In genomic region chr17:66829386-66829864, GRCh38 we compare ENCODE assay signal across 8 cellular contexts. TPM values are rescaled to one million over a fixed set of nuclear protein-coding genes. Genes with fewer than 3 reads are reported as not detected.
DNase-seq lines count a peak whose midpoint lies in the region; ATAC-seq, FAIRE-seq and TF ChIP-seq lines count a peak whose summit lies in the region.

No MANE protein-coding gene starts in this region.

- H3K9ac ChIP-seq in GM12878 (ENCODE audit: control insufficient read depth, insufficient read depth, low read length), result no peak overlapping the region

- no peaks in the 10 kb centered on the region; the same call in 2 of the 3 replicates for H3K9me3 ChIP-seq in GM12878 (replicated peaks; ENCODE audit: control insufficient read depth, insufficient read depth, low read length)
- H3K9me3 ChIP-seq in effector memory CD4-positive, alpha-beta T cell (ENCODE audit: control insufficient read depth, low read length), result no peaks in the 10 kb centered on the region

- H3K36me3 Mint-ChIP-seq in Calu3 (ENCODE audit: insufficient read depth, unreplicated experiment), result no peaks in the 10 kb centered on the region

- DNase-seq in Calu3, result peak; percentile 31
- peak; percentile 50 for DNase-seq in KBM-7
- no peak for DNase-seq in GM12878 (ENCODE audit: low read depth, low spot score)
- peak in 1 of 2 donors; percentile 40 for DNase-seq in left colon
- no peak for DNase-seq in NCI-H1694 treated with DMSO at 0.1 percent for 48 hours (lab: John Stamatoyannopoulos, UW)
- no peak for DNase-seq in effector memory CD4-positive, alpha-beta T cell
- DNase-seq in NCI-H1105 (lab: John Stamatoyannopoulos, UW), result no peak
- no peak for DNase-seq in GM12892 (ENCODE audit: insufficient read length)

- H3K27me3 Mint-ChIP-seq in Calu3 (ENCODE audit: unreplicated experiment), result peaks cover 90% of the 10 kb centered on the region

- CTCF ChIA-PET in Calu3 (lab: Charles Lee) (no interaction called here), GM12878 (lab: Yijun Ruan, JAX) (no interaction called here)

- no peaks in the 10 kb centered on the region for H3K4me1 Mint-ChIP-seq in Calu3 (ENCODE audit: low read depth, unreplicated experiment)

- intact Hi-C loops in Calu3 (cut with micrococcal nuclease; ENCODE audit: unreplicated experiment) (no loop called here), GM12878 (cut with micrococcal nuclease; ENCODE audit: unreplicated experiment) (no loop called here), left colon (cut with DNase I, micrococcal nuclease) (no loop called here)

- FAIRE-seq in GM12878 (lab: Jason Lieb, UNC), result no peak
- no peak for FAIRE-seq in GM12892 (lab: Jason Lieb, UNC)

- H3K4me2 ChIP-seq in GM12878 (ENCODE audit: control insufficient read depth, insufficient read depth), result no peak overlapping the region

- H3K4me1 ChIP-seq in GM12878 (ENCODE audit: control insufficient read depth, insufficient read depth, low read length), result no peaks in the 10 kb centered on the region
- no peaks in the 10 kb centered on the region for H3K4me1 ChIP-seq in effector memory CD4-positive, alpha-beta T cell (ENCODE audit: control insufficient read depth, insufficient read depth, low read length, poor library complexity, severe bottlenecking)

- no peak overlapping the region for H3K27ac ChIP-seq in GM12878 (ENCODE audit: control insufficient read depth, insufficient read depth)
- H3K27ac ChIP-seq in effector memory CD4-positive, alpha-beta T cell (ENCODE audit: insufficient read depth, low read length, poor library complexity, severe bottlenecking), result no peak overlapping the region

- no peak overlapping the region for H3K4me3 Mint-ChIP-seq in Calu3 (ENCODE audit: low read depth, unreplicated experiment)

- WGBS in GM12878 (ENCODE audit: insufficient coverage, insufficient replicate concordance, low lambda C conversion rate, missing lambda C conversion rate), result 23% methylated on average over 18 of the region's 18 CpGs

- no peaks in the 10 kb centered on the region for H3K36me3 ChIP-seq in GM12878 (ENCODE audit: control insufficient read depth in 2 of 2, insufficient read depth in 2 of 2, low read length in 1 of 2)
- no peaks in the 10 kb centered on the region for H3K36me3 ChIP-seq in effector memory CD4-positive, alpha-beta T cell (ENCODE audit: control insufficient read depth, insufficient read depth, low read length)

- RAD21 ChIA-PET in GM12878 (lab: Charles Lee; ENCODE audit: unreplicated experiment), result no interaction called here

- BruUV-seq in Calu3 (replicated peaks; lab: Mats Ljungman, UMichigan), result no TSS peak
- BruUV-seq in GM12878 (replicated peaks; lab: Mats Ljungman, UMichigan), result no TSS peak

- peak; percentile 69 for ATAC-seq in GM12878
- peak; percentile 75 for ATAC-seq in left colon

- no peaks in the 10 kb centered on the region for H3K9me3 Mint-ChIP-seq in Calu3 (ENCODE audit: low read depth, unreplicated experiment)

- no peak for TF ChIP-seq RAD21 in GM12878 (IDR thresholded peaks at IDR 0.05; ENCODE audit: insufficient read depth, low read depth, low read length)

- no peak overlapping the region for H3K4me3 ChIP-seq in GM12878
- H3K4me3 ChIP-seq in effector memory CD4-positive, alpha-beta T cell (ENCODE audit: insufficient read depth, low read depth, low read length, poor library complexity, severe bottlenecking), result no peak overlapping the region

- in situ Hi-C loops in KBM-7 (cut with MboI; ENCODE audit: low pct_unique_long_range_greater_than_20kb, low sequenced_read_pairs), result no loop called here
- in situ Hi-C loops in GM12878 (cut with MboI), result no loop called here

- no peak for TF ChIP-seq EP300 in GM12878 (IDR thresholded peaks at IDR 0.05; ENCODE audit: borderline replicate concordance in 1 of 2, control insufficient read depth in 1 of 2, low read depth in 2 of 2, low read length in 2 of 2)

- no peak for TF ChIP-seq CTCF in Calu3 (IDR thresholded peaks at IDR 0.05; ENCODE audit: unreplicated experiment)
- TF ChIP-seq CTCF in GM12878 (IDR thresholded peaks at IDR 0.05 in 2 of 3, conservative IDR thresholded peaks at IDR 0.05 in 1 of 3; ENCODE audit: control insufficient read depth in 2 of 3, extremely low read depth in 1 of 3, insufficient read depth in 1 of 3, low read depth in 3 of 3, low read length in 3 of 3), result no peak

- H3K27ac Mint-ChIP-seq in Calu3 (ENCODE audit: unreplicated experiment), result no peak overlapping the region

- no peak overlapping the region for H2AFZ ChIP-seq in GM12878 (ENCODE audit: control insufficient read depth, low read depth, low read length)

- peaks cover 0 to 3% of the 10 kb centered on the region in 2 experiments; a peak in 2 of 4 replicates for H3K27me3 ChIP-seq in GM12878 (replicated peaks in 1 of 2; ENCODE audit: control insufficient read depth in 2 of 2, insufficient read depth in 2 of 2, low read length in 1 of 2)
- H3K27me3 ChIP-seq in effector memory CD4-positive, alpha-beta T cell (replicated peaks; ENCODE audit: control insufficient read depth, insufficient read depth, low read length, poor library complexity, severe bottlenecking), result peaks cover 9% of the 10 kb centered on the region

- POLR2A ChIA-PET in GM12878 (lab: Charles Lee), result no interaction called here

- SMC1A ChIA-PET in GM12878 (lab: Charles Lee; ENCODE audit: uncharacterized antibody, unreplicated experiment), result no interaction called here

- H4K20me1 ChIP-seq in GM12878 (ENCODE audit: control insufficient read depth, insufficient read depth), result no peaks in the 10 kb centered on the region

- no peaks in the 10 kb centered on the region for H3K79me2 ChIP-seq in GM12878 (ENCODE audit: control insufficient read depth, insufficient read depth, low read length)

- TF ChIP-seq POLR2A in GM12878 (IDR thresholded peaks at IDR 0.05; ENCODE audit: low read depth, low read length) (no peak), GM12892 (IDR thresholded peaks at IDR 0.05; ENCODE audit: low read depth, low read length) (no peak)

TF ChIP-seq in GM12878, 131 proteins besides CTCF, POLR2A, EP300 and RAD21:
- no peak for TF ChIP-seq CHD2 (IDR thresholded peaks at IDR 0.05; ENCODE audit: borderline replicate concordance, low read depth, low read length)
- no peak for TF ChIP-seq SMAD1 (IDR thresholded peaks at IDR 0.05; ENCODE audit: low read depth, partially characterized antibody)
- peak; percentile 95 for TF ChIP-seq REST (IDR thresholded peaks at IDR 0.05; ENCODE audit: low read depth, low read length)
- TF ChIP-seq ESRRA (IDR thresholded peaks at IDR 0.05; ENCODE audit: low read length), result no peak

RNA-seq across cellular contexts. Expression of gene CACNG5, which starts 5.5 kb away (rescaled TPM):
- total RNA-seq in Calu3 (2022), result not detected in 2 replicates
- total RNA-seq in GM12878 (2013; cell fraction: nucleolus; rRNA removed), result not detected in 2 replicates
- total RNA-seq in GM12878 (2014; rRNA removed), result not detected in 2 replicates
- total RNA-seq in GM12878 (2014; rRNA removed; fragmentation: Illumina TruSeq; extraction: Trizol), result not detected in 2 replicates
- total RNA-seq in GM12878 (2021), result not detected in 2 replicates
- not detected for polyA plus RNA-seq in GM12878 (2011; ENCODE audit: low read depth)
- polyA plus RNA-seq in GM12878 (2011; rRNA removed), result not detected in 2 replicates
- polyA plus RNA-seq in GM12878 (2011; cell fraction: cytosol; rRNA removed), result not detected in 2 replicates
- polyA plus RNA-seq in GM12878 (2011; cell fraction: nucleus; rRNA removed), result 0.09 TPM in 1 of 2 replicates, not detected in the other
- not detected in 2 replicates for polyA plus RNA-seq in GM12878 (2012)
- polyA plus RNA-seq in GM12878 (2014; fragmentation: Illumina TruSeq; extraction: Trizol), result not detected in 2 replicates
- not detected for polyA plus RNA-seq in GM12878 (2014; fragmentation: Nextera tagmentation; extraction: Ambion mirVana)
- polyA plus RNA-seq in GM12878 (2014; rRNA removed), result not detected in 2 replicates
- polyA plus RNA-seq in GM12878 (2016; fragmentation: Nextera tagmentation; extraction: Ambion mirVana), result not detected
- polyA minus RNA-seq in GM12878 (2011; rRNA and poly(A)+ RNA removed), result not detected in 2 replicates
- polyA minus RNA-seq in GM12878 (2011; cell fraction: cytosol; rRNA and poly(A)+ RNA removed), result not detected in 2 replicates
- polyA minus RNA-seq in GM12878 (2011; cell fraction: nucleus; rRNA and poly(A)+ RNA removed), result not detected in 2 replicates
- not detected for total RNA-seq in left colon
- not detected for polyA plus RNA-seq in GM12892 (2012; ENCODE audit: missing spikeins)

Comparison
In these comparisons a context has a peak if more than half of its experiments do, and no peak if none do; other contexts are left out.
1. DNase-seq: peak in Calu3 (single experiment) and KBM-7 (single experiment); none in GM12878 (single experiment), NCI-H1694 treated with DMSO at 0.1 percent for 48 hours (single experiment), effector memory CD4-positive, alpha-beta T cell (0 of 3), NCI-H1105 (single experiment) and GM12892 (single experiment).